16 cellular contexts compared by ENCODE assay signal in genomic region chr5:62386824-62387223, GRCh38. TPM values are rescaled to one million over a fixed set of nuclear protein-coding genes. Genes with fewer than 3 reads are reported as not detected.
A peak's percentile ranks its signal among the peaks of the same experiment; 100 is the strongest.
DNase-seq lines count a peak whose midpoint lies in the region; ATAC-seq and TF ChIP-seq lines count a peak whose summit lies in the region.
"Had no signal": no experiment of that assay in that cellular context is flagged by ENCODE, and none has a peak within 500 bp of the region (broad histone marks: within the 10 kb centered on the region; RNA-seq: fewer than 3 reads in every experiment).

No MANE protein-coding gene starts in this region.

- DNase-seq in Right ventricle myocardium superior = no peak
- DNase-seq in cardiac septum (ENCODE audit: low spot score) = no peak
- peak; percentile 48 for DNase-seq in amniotic epithelial cell (ENCODE audit: low read depth)
- DNase-seq in heart right ventricle = no peak
- DNase-seq in type B pancreatic cell (ENCODE audit: extremely low spot score, unreplicated experiment) = no peak
- no peak for DNase-seq in tibial nerve (ENCODE audit: low spot score in 2 of 2)
- no peak for DNase-seq in NAMALWA (ENCODE audit: low spot score)
- no peak for DNase-seq in activated naive CD4-positive, alpha-beta T cell treated with anti-CD3 and anti-CD28 coated beads, Interleukin-2, amount 50 U/mL, for 16 hours
- DNase-seq: adrenal gland, colonic mucosa, DMS 273 treated with DMSO at 0.1 percent for 48 hours, NCI-H1694 treated with DMSO at 0.1 percent for 48 hours, NCI-H510A, retina, upper lobe of left lung had no signal

- no peaks in the 10 kb centered on the region for H3K9me3 Mint-ChIP-seq in type B pancreatic cell

- ATAC-seq in Right ventricle myocardium superior (ENCODE audit: poor library complexity) (peak; percentile 82), heart right ventricle (peak in 4 of 8 donors; percentile 64 to 80 (median 72))
- ATAC-seq: SK-N-SH treated with all-trans-retinoic acid at 6 μM for 48 hours had no signal

- H3K36me3 Mint-ChIP-seq in type B pancreatic cell = peaks cover 11% of the 10 kb centered on the region

- peak overlapping the region; percentile 63 for H3K27ac Mint-ChIP-seq in type B pancreatic cell

- H3K36me3 ChIP-seq in heart right ventricle = peaks cover 0 to 100% (median 35%) of the 10 kb centered on the region in 9 donors
- peaks cover 0 to 78% (median 0%) of the 10 kb centered on the region in 3 donors for H3K36me3 ChIP-seq in tibial nerve
- H3K36me3 ChIP-seq: colonic mucosa had no signal

- TF ChIP-seq CTCF in heart right ventricle (IDR thresholded peaks at IDR 0.05) (no peak), type B pancreatic cell (conservative IDR thresholded peaks at IDR 0.05) (no peak), tibial nerve (IDR thresholded peaks at IDR 0.05) (no peak)

- no peak overlapping the region for H3K4me3 ChIP-seq in heart right ventricle
- H3K4me3 ChIP-seq in tibial nerve = no peak overlapping the region
- H3K4me3 ChIP-seq: adrenal gland, colonic mucosa, upper lobe of left lung had no signal

- H3K27me3 ChIP-seq in heart right ventricle (no peaks in the 10 kb centered on the region), tibial nerve (no peaks in the 10 kb centered on the region)
- H3K27me3 ChIP-seq: adrenal gland, colonic mucosa, upper lobe of left lung had no signal

- TF ChIP-seq POLR2A in tibial nerve (IDR thresholded peaks at IDR 0.05) = no peak

- TF ChIP-seq EP300 in tibial nerve (IDR thresholded peaks at IDR 0.05) = no peak

- no peak overlapping the region for H3K4me3 Mint-ChIP-seq in type B pancreatic cell

- peak overlapping the region in 6 of 10 donors; percentile 0 to 52 (median 30) for H3K27ac ChIP-seq in heart right ventricle
- peak overlapping the region in 2 of 4 donors; percentile 21 to 29 for H3K27ac ChIP-seq in tibial nerve
- H3K27ac ChIP-seq: adrenal gland, colonic mucosa, upper lobe of left lung had no signal

- H3K4me1 ChIP-seq in heart right ventricle (peaks cover 0 to 21% (median 7%) of the 10 kb centered on the region in 9 donors), tibial nerve (peaks cover 0 to 10% (median 0%) of the 10 kb centered on the region in 4 donors)
- H3K4me1 ChIP-seq: adrenal gland, colonic mucosa, upper lobe of left lung had no signal

- H3K9me3 ChIP-seq in heart right ventricle (no peaks in the 10 kb centered on the region), tibial nerve (no peaks in the 10 kb centered on the region)
- H3K9me3 ChIP-seq: adrenal gland, colonic mucosa, upper lobe of left lung had no signal

- H3K27me3 Mint-ChIP-seq in type B pancreatic cell = no peaks in the 10 kb centered on the region

- no peaks in the 10 kb centered on the region for H3K4me1 Mint-ChIP-seq in type B pancreatic cell (ENCODE audit: unreplicated experiment)

- intact Hi-C loops in Right ventricle myocardium superior (cut with DNase I) = no loop called here
- intact Hi-C loops in cardiac septum (cut with DNase I) = no loop called here
- intact Hi-C loops in heart right ventricle (cut with DNase I) = no loop called here

RNA-seq across cellular contexts. Expression of gene DIMT1, which starts 16.9 kb away (rescaled TPM):
- total RNA-seq in Right ventricle myocardium superior = 17.8 TPM
- total RNA-seq in cardiac septum = 18.0 TPM
- 10 to 100 TPM; 15.9 to 23.0 (median 19.0) TPM for total RNA-seq in heart right ventricle
- polyA plus RNA-seq in heart right ventricle = 10 to 100 TPM; 10.5 to 18.0 TPM
- total RNA-seq in type B pancreatic cell (ENCODE audit: low replicate concordance) = 22.1 and 23.2 TPM in 2 replicates
- 10 to 100 TPM; 16.2 to 22.2 (median 17.5) TPM for total RNA-seq in tibial nerve

RNA-seq across cellular contexts. Expression of gene IPO11, which starts 25.7 kb away (rescaled TPM):
- total RNA-seq in Right ventricle myocardium superior (29.9 TPM), cardiac septum (27.4 TPM), heart right ventricle (10 to 100 TPM; 23.9 to 39.3 (median 32.9) TPM), type B pancreatic cell (ENCODE audit: low replicate concordance) (32.4 and 41.0 TPM in 2 replicates), tibial nerve (10 to 100 TPM; 20.4 to 44.6 (median 34.1) TPM)
- 10 to 100 TPM in 1 of 2 donors, 1 to 10 TPM in 1; 7.8 to 11.0 TPM for polyA plus RNA-seq in heart right ventricle
